Comparison of ENCODE assay signal across 1 cellular context in genomic region chr20:59031326-59032022, GRCh38.
TF ChIP-seq lines count a peak whose summit lies in the region.

No MANE protein-coding gene starts in this region.

TF ChIP-seq in HepG2, 621 proteins besides CTCF, POLR2A, EP300 and RAD21 (continues in another document):
- TF ChIP-seq ELF4 (CRISPR knock-in tag; IDR thresholded peaks at IDR 0.05; ENCODE audit: borderline replicate concordance), result 0 out of 2 replicates have a peak, but pooled peaks have one; percentile 8
- TF ChIP-seq THYN1 (CRISPR knock-in tag; IDR thresholded peaks at IDR 0.05; ENCODE audit: borderline replicate concordance, low read depth), result peak; percentile 25; the same call in 1 of the 2 replicates
- peak; percentile 39; the same call in 1 of the 2 replicates for TF ChIP-seq ZC3H4 (CRISPR knock-in tag; IDR thresholded peaks at IDR 0.05; ENCODE audit: borderline replicate concordance)
- no peak; the same call in 1 of the 2 replicates for TF ChIP-seq ZNF547 (CRISPR knock-in tag; IDR thresholded peaks at IDR 0.05)
- TF ChIP-seq SP2 (CRISPR knock-in tag; IDR thresholded peaks at IDR 0.05), result no peak
- peak; percentile 4; the same call in 1 of the 2 replicates for TF ChIP-seq ZNF337 (CRISPR knock-in tag; IDR thresholded peaks at IDR 0.05; ENCODE audit: borderline replicate concordance, low read depth)
- no peak for TF ChIP-seq GABPA (IDR thresholded peaks at IDR 0.05; ENCODE audit: low read depth, low read length)
- TF ChIP-seq GABPA (CRISPR knock-in tag; IDR thresholded peaks at IDR 0.05; ENCODE audit: low read depth), result 0 out of 2 replicates have a peak, but pooled peaks have one; percentile 18
- TF ChIP-seq SP140L (CRISPR knock-in tag; IDR thresholded peaks at IDR 0.05; ENCODE audit: borderline replicate concordance), result peak; percentile 89; the same call in 1 of the 2 replicates
- 0 out of 2 replicates have a peak, but pooled peaks have one; percentile 19 for TF ChIP-seq TARDBP (CRISPR knock-in tag; IDR thresholded peaks at IDR 0.05)
- 0 out of 2 replicates have a peak, but pooled peaks have one; percentile 0 for TF ChIP-seq ZNF343 (CRISPR knock-in tag; IDR thresholded peaks at IDR 0.05)
- TF ChIP-seq PBX3 (CRISPR knock-in tag; IDR thresholded peaks at IDR 0.05; ENCODE audit: borderline replicate concordance), result 0 out of 2 replicates have a peak, but pooled peaks have one; percentile 14
- TF ChIP-seq ZNF432 (CRISPR knock-in tag; IDR thresholded peaks at IDR 0.05; ENCODE audit: borderline replicate concordance), result peak; percentile 81; the same call in 1 of the 2 replicates
- TF ChIP-seq FOXP4 (CRISPR knock-in tag; IDR thresholded peaks at IDR 0.05), result peak; percentile 29
- 0 out of 2 replicates have a peak, but pooled peaks have one; percentile 2 for TF ChIP-seq ZNF782 (CRISPR knock-in tag; IDR thresholded peaks at IDR 0.05; ENCODE audit: borderline replicate concordance)
- peak; percentile 44 for TF ChIP-seq ZNF788 (CRISPR knock-in tag; IDR thresholded peaks at IDR 0.05; ENCODE audit: borderline replicate concordance)
- TF ChIP-seq HNRNPK (IDR thresholded peaks at IDR 0.05; ENCODE audit: low read depth, low read length, poor library complexity, severe bottlenecking), result no peak
- TF ChIP-seq FUBP1 (CRISPR knock-in tag; IDR thresholded peaks at IDR 0.05; ENCODE audit: borderline replicate concordance), result 0 out of 2 replicates have a peak, but pooled peaks have one; percentile 69
- TF ChIP-seq NAIF1 (CRISPR knock-in tag; IDR thresholded peaks at IDR 0.05; ENCODE audit: borderline replicate concordance), result peak; percentile 70; the same call in 1 of the 2 replicates
- TF ChIP-seq HIC2 (CRISPR knock-in tag; IDR thresholded peaks at IDR 0.05; ENCODE audit: low read depth), result peak; percentile 14; the same call in 1 of the 2 replicates
- TF ChIP-seq DBP (CRISPR knock-in tag; IDR thresholded peaks at IDR 0.05; ENCODE audit: not compliant biosample characterization), result peak; percentile 66
- peak; percentile 32; the same call in 1 of the 2 replicates for TF ChIP-seq ZNF44 (CRISPR knock-in tag; IDR thresholded peaks at IDR 0.05)
- TF ChIP-seq ZNF362 (CRISPR knock-in tag; IDR thresholded peaks at IDR 0.05; ENCODE audit: borderline replicate concordance), result 0 out of 2 replicates have a peak, but pooled peaks have one; percentile 26
- no peak for TF ChIP-seq ZNF652 (CRISPR knock-in tag; IDR thresholded peaks at IDR 0.05; ENCODE audit: borderline replicate concordance, low read depth)
- TF ChIP-seq ATRX (CRISPR knock-in tag; IDR thresholded peaks at IDR 0.05; ENCODE audit: borderline replicate concordance), result no peak
- peak; percentile 62; the same call in 1 of the 2 replicates for TF ChIP-seq ZNF430 (CRISPR knock-in tag; IDR thresholded peaks at IDR 0.05)
- TF ChIP-seq RCOR2 (CRISPR knock-in tag; IDR thresholded peaks at IDR 0.05), result 0 out of 2 replicates have a peak, but pooled peaks have one; percentile 9
- 0 out of 2 replicates have a peak, but pooled peaks have one; percentile 8 for TF ChIP-seq CSRNP1 (CRISPR knock-in tag; IDR thresholded peaks at IDR 0.05)
- TF ChIP-seq RBM22 (optimal IDR thresholded peaks at IDR 0.05; ENCODE audit: low read length), result peak; percentile 24
- no peak for TF ChIP-seq REPIN1 (CRISPR knock-in tag; IDR thresholded peaks at IDR 0.05; ENCODE audit: borderline replicate concordance, low read depth)
- peak; percentile 74; the same call in 1 of the 2 replicates for TF ChIP-seq TRIM24 (CRISPR knock-in tag; IDR thresholded peaks at IDR 0.05)
- TF ChIP-seq NFE2L2 (IDR thresholded peaks at IDR 0.05; ENCODE audit: low read length), result peak; percentile 2; the same call in 1 of the 2 replicates
- 0 out of 2 replicates have a peak, but pooled peaks have one; percentile 68 for TF ChIP-seq CREBL2 (CRISPR knock-in tag; IDR thresholded peaks at IDR 0.05; ENCODE audit: borderline replicate concordance)
- TF ChIP-seq ZSCAN20 (CRISPR knock-in tag; IDR thresholded peaks at IDR 0.05; ENCODE audit: borderline replicate concordance), result 0 out of 2 replicates have a peak, but pooled peaks have one; percentile 50
- TF ChIP-seq GATA4 (IDR thresholded peaks at IDR 0.05; ENCODE audit: borderline replicate concordance, low read depth), result no peak
- TF ChIP-seq ESRRA (CRISPR knock-in tag; IDR thresholded peaks at IDR 0.05; ENCODE audit: low read depth), result no peak
- 0 out of 2 replicates have a peak, but pooled peaks have one; percentile 75 for TF ChIP-seq ZNF580 (CRISPR knock-in tag; IDR thresholded peaks at IDR 0.05; ENCODE audit: borderline replicate concordance, low read depth)
- TF ChIP-seq MED1 (CRISPR knock-in tag; IDR thresholded peaks at IDR 0.05), result peak; percentile 33; the same call in 1 of the 2 replicates
- 0 out of 2 replicates have a peak, but pooled peaks have one; percentile 9 for TF ChIP-seq ZNF34 (CRISPR knock-in tag; IDR thresholded peaks at IDR 0.05; ENCODE audit: borderline replicate concordance)
- 0 out of 2 replicates have a peak, but pooled peaks have one; percentile 29 for TF ChIP-seq HNF1A (IDR thresholded peaks at IDR 0.05; ENCODE audit: low read depth)
- TF ChIP-seq HNF1A (CRISPR knock-in tag; IDR thresholded peaks at IDR 0.05; ENCODE audit: borderline replicate concordance), result no peak
- 0 out of 2 replicates have a peak, but pooled peaks have one; percentile 11 for TF ChIP-seq ZBTB42 (CRISPR knock-in tag; IDR thresholded peaks at IDR 0.05)
